Comparison of ENCODE assay signal across 2 cellular contexts in genomic region chr14:93183596-93184317, GRCh38.
TF ChIP-seq lines count a peak whose summit lies in the region.

No MANE protein-coding gene starts in this region.

TF ChIP-seq in A549, 52 proteins besides CTCF, POLR2A, EP300 and RAD21 (continued from another document):
- TF ChIP-seq HOXB13 (CRISPR knock-in tag; IDR thresholded peaks at IDR 0.05; ENCODE audit: low read depth) (no peak), REST (IDR thresholded peaks at IDR 0.05) (no peak), KDM5A (IDR thresholded peaks at IDR 0.05) (no peak), ZSCAN20 (CRISPR knock-in tag; IDR thresholded peaks at IDR 0.05) (no peak), FOSB (CRISPR knock-in tag; IDR thresholded peaks at IDR 0.05) (no peak), ESRRA (IDR thresholded peaks at IDR 0.05; ENCODE audit: borderline replicate concordance, low read length) (no peak), RCOR1 (IDR thresholded peaks at IDR 0.05; ENCODE audit: low read depth, low read length) (no peak), NR3C1 (IDR thresholded peaks at IDR 0.05) (no peak), TFCP2L1 (CRISPR knock-in tag; IDR thresholded peaks at IDR 0.05) (no peak), JUN (IDR thresholded peaks at IDR 0.05) (no peak)

TF ChIP-seq in HEK293, 187 proteins besides CTCF, POLR2A, EP300 and RAD21 (continued from another document):
- TF ChIP-seq AEBP2 (tag by site-specific recombination; IDR thresholded peaks at IDR 0.05; ENCODE audit: borderline replicate concordance) (no peak), ZBTB20 (tag by site-specific recombination; IDR thresholded peaks at IDR 0.05) (no peak), PRDM2 (tag by site-specific recombination; IDR thresholded peaks at IDR 0.05; ENCODE audit: borderline replicate concordance) (no peak), ZNF530 (tag by site-specific recombination; IDR thresholded peaks at IDR 0.05; ENCODE audit: low read depth) (no peak), ZNF645 (tag by site-specific recombination; IDR thresholded peaks at IDR 0.05) (no peak), ZNF670 (tag by site-specific recombination; IDR thresholded peaks at IDR 0.05; ENCODE audit: low read depth) (no peak), TCF7L2 (IDR thresholded peaks at IDR 0.05; ENCODE audit: borderline replicate concordance, low read depth, low read length) (no peak), ZNF184 (tag by site-specific recombination; IDR thresholded peaks at IDR 0.05) (no peak), ZXDB (tag by site-specific recombination; IDR thresholded peaks at IDR 0.05) (no peak)
- TF ChIP-seq, protein P1, sequence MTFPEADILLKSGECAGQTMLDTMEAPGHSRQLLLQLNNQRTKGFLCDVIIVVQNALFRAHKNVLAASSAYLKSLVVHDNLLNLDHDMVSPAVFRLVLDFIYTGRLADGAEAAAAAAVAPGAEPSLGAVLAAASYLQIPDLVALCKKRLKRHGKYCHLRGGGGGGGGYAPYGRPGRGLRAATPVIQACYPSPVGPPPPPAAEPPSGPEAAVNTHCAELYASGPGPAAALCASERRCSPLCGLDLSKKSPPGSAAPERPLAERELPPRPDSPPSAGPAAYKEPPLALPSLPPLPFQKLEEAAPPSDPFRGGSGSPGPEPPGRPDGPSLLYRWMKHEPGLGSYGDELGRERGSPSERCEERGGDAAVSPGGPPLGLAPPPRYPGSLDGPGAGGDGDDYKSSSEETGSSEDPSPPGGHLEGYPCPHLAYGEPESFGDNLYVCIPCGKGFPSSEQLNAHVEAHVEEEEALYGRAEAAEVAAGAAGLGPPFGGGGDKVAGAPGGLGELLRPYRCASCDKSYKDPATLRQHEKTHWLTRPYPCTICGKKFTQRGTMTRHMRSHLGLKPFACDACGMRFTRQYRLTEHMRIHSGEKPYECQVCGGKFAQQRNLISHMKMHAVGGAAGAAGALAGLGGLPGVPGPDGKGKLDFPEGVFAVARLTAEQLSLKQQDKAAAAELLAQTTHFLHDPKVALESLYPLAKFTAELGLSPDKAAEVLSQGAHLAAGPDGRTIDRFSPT (tag by site-specific recombination; IDR thresholded peaks at IDR 0.05): no peak
